1 cellular context compared by ENCODE assay signal in the genomic region with DNA sequence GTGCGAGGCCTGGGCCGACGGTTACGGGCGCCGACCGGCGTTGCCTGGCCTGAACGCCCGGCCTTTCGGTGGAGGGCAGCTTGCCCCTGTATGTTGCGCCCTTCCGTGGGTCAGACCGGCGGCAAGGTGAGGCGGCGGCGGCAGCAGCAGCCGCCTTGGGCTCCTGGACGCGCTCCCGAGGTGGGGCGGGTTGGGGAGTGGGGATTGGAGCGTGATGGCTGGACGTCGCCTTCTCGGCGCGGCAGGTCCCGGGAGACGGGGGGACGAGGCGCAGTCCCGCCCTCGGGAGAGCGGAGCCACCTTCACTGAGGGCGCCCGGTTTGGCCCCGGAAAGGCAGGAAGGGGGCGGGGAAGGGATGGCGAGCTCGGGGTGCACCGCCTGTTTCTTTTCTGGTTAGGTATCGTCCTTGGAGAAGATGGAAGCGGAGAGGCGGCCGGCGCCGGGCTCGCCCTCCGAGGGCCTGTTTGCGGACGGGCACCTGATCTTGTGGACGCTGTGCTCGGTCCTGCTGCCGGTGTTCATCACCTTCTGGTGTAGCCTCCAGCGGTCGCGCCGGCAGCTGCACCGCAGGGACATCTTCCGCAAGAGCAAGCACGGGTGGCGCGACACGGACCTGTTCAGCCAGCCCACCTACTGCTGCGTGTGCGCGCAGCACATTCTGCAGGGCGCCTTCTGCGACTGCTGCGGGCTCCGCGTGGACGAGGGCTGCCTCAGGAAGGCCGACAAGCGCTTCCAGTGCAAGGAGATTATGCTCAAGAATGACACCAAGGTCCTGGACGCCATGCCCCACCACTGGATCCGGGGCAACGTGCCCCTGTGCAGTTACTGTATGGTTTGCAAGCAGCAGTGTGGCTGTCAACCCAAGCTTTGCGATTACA.
TF ChIP-seq lines count a peak whose summit lies in the region.

No MANE protein-coding gene starts in this region.

TF ChIP-seq in HepG2, 621 proteins besides CTCF, POLR2A, EP300 and RAD21 (continued from another document and continues in another):
- TF ChIP-seq ZSCAN5A (CRISPR knock-in tag; IDR thresholded peaks at IDR 0.05; ENCODE audit: borderline replicate concordance) (no peak), PTBP1 (IDR thresholded peaks at IDR 0.05; ENCODE audit: low read depth, low read length, poor library complexity, severe bottlenecking) (no peak), KLF6 (CRISPR knock-in tag; IDR thresholded peaks at IDR 0.05) (peak; percentile 2; the same call in 1 of the 2 replicates), ZFYVE20 (CRISPR knock-in tag; IDR thresholded peaks at IDR 0.05; ENCODE audit: borderline replicate concordance, low read depth) (no peak; the same call in 1 of the 2 replicates), ZNF567 (CRISPR knock-in tag; IDR thresholded peaks at IDR 0.05; ENCODE audit: borderline replicate concordance) (no peak), ISL2 (CRISPR knock-in tag; IDR thresholded peaks at IDR 0.05) (peak; percentile 24; the same call in 1 of the 2 replicates), ZBTB26 (CRISPR knock-in tag; IDR thresholded peaks at IDR 0.05; ENCODE audit: borderline replicate concordance) (no peak; the same call in 1 of the 2 replicates), ZNF512 (CRISPR knock-in tag; IDR thresholded peaks at IDR 0.05) (0 out of 2 replicates have a peak, but pooled peaks have one; percentile 17), ZNF839 (CRISPR knock-in tag; IDR thresholded peaks at IDR 0.05; ENCODE audit: borderline replicate concordance) (peak; percentile 76; the same call in 1 of the 2 replicates), KAT2B (IDR thresholded peaks at IDR 0.05; ENCODE audit: borderline replicate concordance, low read depth, low read length) (no peak), HOXA5 (CRISPR knock-in tag; IDR thresholded peaks at IDR 0.05) (no peak), TRIM24 (CRISPR knock-in tag; IDR thresholded peaks at IDR 0.05) (no peak), HNRNPUL1 (IDR thresholded peaks at IDR 0.05; ENCODE audit: low read depth, low read length) (no peak), ZNF225 (CRISPR knock-in tag; IDR thresholded peaks at IDR 0.05) (0 out of 2 replicates have a peak, but pooled peaks have one; percentile 28), EZH2 (conservative IDR thresholded peaks at IDR 0.05; ENCODE audit: low read depth, low read length) (no peak), ZBTB14 (CRISPR knock-in tag; IDR thresholded peaks at IDR 0.05) (peak; percentile 8; the same call in 1 of the 2 replicates), PCBP1 (IDR thresholded peaks at IDR 0.05; ENCODE audit: borderline replicate concordance, low read depth, low read length) (0 out of 2 replicates have a peak, but pooled peaks have one; percentile 41), MTF1 (CRISPR knock-in tag; IDR thresholded peaks at IDR 0.05) (no peak), KDM2A (CRISPR knock-in tag; IDR thresholded peaks at IDR 0.05; ENCODE audit: borderline replicate concordance, low read depth) (peak; percentile 61), ZNF616 (CRISPR knock-in tag; IDR thresholded peaks at IDR 0.05; ENCODE audit: low read depth) (no peak), JUND (CRISPR knock-in tag; IDR thresholded peaks at IDR 0.05) (no peak), CHCHD3 (CRISPR knock-in tag; IDR thresholded peaks at IDR 0.05) (peak; percentile 95), SP140L (CRISPR knock-in tag; IDR thresholded peaks at IDR 0.05; ENCODE audit: borderline replicate concordance) (no peak), ZNF17 (CRISPR knock-in tag; IDR thresholded peaks at IDR 0.05) (no peak), NKX3-1 (CRISPR knock-in tag; IDR thresholded peaks at IDR 0.05) (peak; percentile 38; the same call in 1 of the 2 replicates), PHB2 (IDR thresholded peaks at IDR 0.05; ENCODE audit: partially characterized antibody) (no peak), IKZF4 (CRISPR knock-in tag; IDR thresholded peaks at IDR 0.05; ENCODE audit: borderline replicate concordance, low read depth, not compliant biosample characterization) (no peak), IKZF1 (IDR thresholded peaks at IDR 0.05) (no peak), ATF4 (CRISPR knock-in tag; IDR thresholded peaks at IDR 0.05) (0 out of 4 replicates have a peak, but pooled peaks of 1 of the 2 experiments have one; percentile 16), JUN (CRISPR knock-in tag; IDR thresholded peaks at IDR 0.05) (no peak), ZFY (CRISPR knock-in tag; IDR thresholded peaks at IDR 0.05) (peak; percentile 73), ZNF12 (CRISPR knock-in tag; IDR thresholded peaks at IDR 0.05) (no peak), SMC3 (IDR thresholded peaks at IDR 0.05; ENCODE audit: low read length) (no peak), ZNF44 (CRISPR knock-in tag; IDR thresholded peaks at IDR 0.05) (0 out of 2 replicates have a peak, but pooled peaks have one; percentile 44), CC2D1A (CRISPR knock-in tag; IDR thresholded peaks at IDR 0.05) (0 out of 2 replicates have a peak, but pooled peaks have one; percentile 36), ZNF441 (CRISPR knock-in tag; IDR thresholded peaks at IDR 0.05; ENCODE audit: borderline replicate concordance) (no peak), RFXAP (CRISPR knock-in tag; IDR thresholded peaks at IDR 0.05; ENCODE audit: borderline replicate concordance) (no peak), CREB3 (CRISPR knock-in tag; IDR thresholded peaks at IDR 0.05) (peak; percentile 72; the same call in 1 of the 2 replicates), ZFP41 (CRISPR knock-in tag; IDR thresholded peaks at IDR 0.05; ENCODE audit: borderline replicate concordance) (0 out of 2 replicates have a peak, but pooled peaks have one; percentile 5), FOXC1 (CRISPR knock-in tag; IDR thresholded peaks at IDR 0.05; ENCODE audit: borderline replicate concordance) (no peak), MED13 (CRISPR knock-in tag; IDR thresholded peaks at IDR 0.05) (no peak), HMG20B (CRISPR knock-in tag; conservative IDR thresholded peaks at IDR 0.05) (no peak; the same call in 1 of the 2 replicates), GABPB1 (CRISPR knock-in tag; IDR thresholded peaks at IDR 0.05) (peak; percentile 77)
- TF ChIP-seq, protein P1, sequence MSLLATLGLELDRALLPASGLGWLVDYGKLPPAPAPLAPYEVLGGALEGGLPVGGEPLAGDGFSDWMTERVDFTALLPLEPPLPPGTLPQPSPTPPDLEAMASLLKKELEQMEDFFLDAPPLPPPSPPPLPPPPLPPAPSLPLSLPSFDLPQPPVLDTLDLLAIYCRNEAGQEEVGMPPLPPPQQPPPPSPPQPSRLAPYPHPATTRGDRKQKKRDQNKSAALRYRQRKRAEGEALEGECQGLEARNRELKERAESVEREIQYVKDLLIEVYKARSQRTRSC (CRISPR knock-in tag; IDR thresholded peaks at IDR 0.05; ENCODE audit: low read depth): no peak
- TF ChIP-seq, protein P2, sequence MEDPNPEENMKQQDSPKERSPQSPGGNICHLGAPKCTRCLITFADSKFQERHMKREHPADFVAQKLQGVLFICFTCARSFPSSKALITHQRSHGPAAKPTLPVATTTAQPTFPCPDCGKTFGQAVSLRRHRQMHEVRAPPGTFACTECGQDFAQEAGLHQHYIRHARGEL (CRISPR knock-in tag; IDR thresholded peaks at IDR 0.05): no peak
- TF ChIP-seq, protein P3, sequence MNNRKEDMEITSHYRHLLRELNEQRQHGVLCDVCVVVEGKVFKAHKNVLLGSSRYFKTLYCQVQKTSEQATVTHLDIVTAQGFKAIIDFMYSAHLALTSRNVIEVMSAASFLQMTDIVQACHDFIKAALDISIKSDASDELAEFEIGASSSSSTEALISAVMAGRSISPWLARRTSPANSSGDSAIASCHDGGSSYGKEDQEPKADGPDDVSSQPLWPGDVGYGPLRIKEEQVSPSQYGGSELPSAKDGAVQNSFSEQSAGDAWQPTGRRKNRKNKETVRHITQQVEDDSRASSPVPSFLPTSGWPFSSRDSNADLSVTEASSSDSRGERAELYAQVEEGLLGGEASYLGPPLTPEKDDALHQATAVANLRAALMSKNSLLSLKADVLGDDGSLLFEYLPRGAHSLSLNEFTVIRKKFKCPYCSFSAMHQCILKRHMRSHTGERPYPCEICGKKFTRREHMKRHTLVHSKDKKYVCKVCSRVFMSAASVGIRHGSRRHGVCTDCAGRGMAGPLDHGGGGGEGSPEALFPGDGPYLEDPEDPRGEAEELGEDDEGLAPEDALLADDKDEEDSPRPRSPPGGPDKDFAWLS (CRISPR knock-in tag; IDR thresholded peaks at IDR 0.05; ENCODE audit: borderline replicate concordance): no peak
- TF ChIP-seq, protein P4, sequence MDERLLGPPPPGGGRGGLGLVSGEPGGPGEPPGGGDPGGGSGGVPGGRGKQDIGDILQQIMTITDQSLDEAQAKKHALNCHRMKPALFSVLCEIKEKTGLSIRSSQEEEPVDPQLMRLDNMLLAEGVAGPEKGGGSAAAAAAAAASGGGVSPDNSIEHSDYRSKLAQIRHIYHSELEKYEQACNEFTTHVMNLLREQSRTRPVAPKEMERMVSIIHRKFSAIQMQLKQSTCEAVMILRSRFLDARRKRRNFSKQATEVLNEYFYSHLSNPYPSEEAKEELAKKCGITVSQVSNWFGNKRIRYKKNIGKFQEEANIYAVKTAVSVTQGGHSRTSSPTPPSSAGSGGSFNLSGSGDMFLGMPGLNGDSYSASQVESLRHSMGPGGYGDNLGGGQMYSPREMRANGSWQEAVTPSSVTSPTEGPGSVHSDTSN (CRISPR knock-in tag; IDR thresholded peaks at IDR 0.05): no peak
- TF ChIP-seq, protein P5, sequence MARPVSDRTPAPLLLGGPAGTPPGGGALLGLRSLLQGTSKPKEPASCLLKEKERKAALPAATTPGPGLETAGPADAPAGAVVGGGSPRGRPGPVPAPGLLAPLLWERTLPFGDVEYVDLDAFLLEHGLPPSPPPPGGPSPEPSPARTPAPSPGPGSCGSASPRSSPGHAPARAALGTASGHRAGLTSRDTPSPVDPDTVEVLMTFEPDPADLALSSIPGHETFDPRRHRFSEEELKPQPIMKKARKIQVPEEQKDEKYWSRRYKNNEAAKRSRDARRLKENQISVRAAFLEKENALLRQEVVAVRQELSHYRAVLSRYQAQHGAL (CRISPR knock-in tag; IDR thresholded peaks at IDR 0.05; ENCODE audit: not compliant biosample characterization): no peak
- TF ChIP-seq, protein P6, sequence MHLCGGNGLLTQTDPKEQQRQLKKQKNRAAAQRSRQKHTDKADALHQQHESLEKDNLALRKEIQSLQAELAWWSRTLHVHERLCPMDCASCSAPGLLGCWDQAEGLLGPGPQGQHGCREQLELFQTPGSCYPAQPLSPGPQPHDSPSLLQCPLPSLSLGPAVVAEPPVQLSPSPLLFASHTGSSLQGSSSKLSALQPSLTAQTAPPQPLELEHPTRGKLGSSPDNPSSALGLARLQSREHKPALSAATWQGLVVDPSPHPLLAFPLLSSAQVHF (CRISPR knock-in tag; IDR thresholded peaks at IDR 0.05): 0 out of 2 replicates have a peak, but pooled peaks have one; percentile 40
